Comparison of ENCODE assay signal across 26 cellular contexts in the genomic region with DNA sequence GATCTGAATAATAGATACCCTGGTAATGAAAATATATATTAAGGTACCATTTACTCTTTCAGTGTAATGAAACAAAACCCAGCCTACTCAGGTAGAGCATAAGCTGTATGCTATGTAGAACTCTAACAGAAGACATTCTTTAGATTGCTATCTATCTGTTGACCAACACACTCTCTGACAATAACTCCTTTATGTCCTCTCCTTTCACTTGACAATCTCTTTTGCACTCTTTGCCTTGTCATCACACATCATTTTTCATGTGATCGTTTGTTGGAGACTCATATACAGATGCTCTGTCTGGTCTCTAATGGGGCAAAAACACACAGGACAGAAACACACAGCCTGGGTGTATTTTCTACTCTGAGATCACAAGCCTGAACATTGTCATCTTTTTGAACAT. TPM values are rescaled to one million over a fixed set of nuclear protein-coding genes. Genes with fewer than 3 reads are reported as not detected.
DNase-seq lines count a peak whose midpoint lies in the region; FAIRE-seq and TF ChIP-seq lines count a peak whose summit lies in the region.
"Had no signal": no experiment of that assay in that cellular context is flagged by ENCODE, and none has a peak within 500 bp of the region (broad histone marks: within the 10 kb centered on the region; RNA-seq: fewer than 3 reads in every experiment).

No MANE protein-coding gene starts in this region.

- H3K79me2 ChIP-seq in mammary epithelial cell (ENCODE audit: insufficient read depth, low read length): no peaks in the 10 kb centered on the region

- H3K4me1 ChIP-seq in mammary epithelial cell (ENCODE audit: insufficient read depth, low read length) (no peaks in the 10 kb centered on the region), breast epithelium (no peaks in the 10 kb centered on the region), ascending aorta (no peaks in the 10 kb centered on the region)
- H3K4me1 ChIP-seq: A549 had no signal

- intact Hi-C loops in mammary epithelial cell (cut with micrococcal nuclease) (no loop called here), breast epithelium (cut with DNase I; ENCODE audit: low total_unique reads) (no loop called here), ascending aorta (cut with DNase I) (no loop called here)

- peak; percentile 59 for FAIRE-seq in HTR-8/SVneo (lab: Jason Lieb, UNC)
- FAIRE-seq: A549, GM12878, GM12892, GM18507, GM19239 had no signal

- CTCF ChIA-PET in mammary epithelial cell (lab: Charles Lee; ENCODE audit: low non-redundant PET): no interaction called here

- H3K36me3 ChIP-seq in mammary epithelial cell (ENCODE audit: insufficient read depth, low read length) (no peaks in the 10 kb centered on the region), breast epithelium (no peaks in the 10 kb centered on the region), ascending aorta (no peaks in the 10 kb centered on the region)
- H3K36me3 ChIP-seq: BLaER1 treated with 17β-estradiol and CSF1 and Interleukin-3, amounts not matched to agents 10 nM and 100 nM had no signal

- no peak overlapping the region for H3K27ac ChIP-seq in mammary epithelial cell (ENCODE audit: insufficient read depth, low read depth, low read length)
- H3K27ac ChIP-seq in breast epithelium: no peak overlapping the region
- no peak overlapping the region for H3K27ac ChIP-seq in ascending aorta
- H3K27ac ChIP-seq: 22Rv1; A549; BLaER1 treated with 17β-estradiol and CSF1 and Interleukin-3, amounts not matched to agents 10 nM and 100 nM; C4-2B had no signal

- H3K9me3 ChIP-seq in mammary epithelial cell (replicated peaks; ENCODE audit: insufficient read depth, low read length) (no peaks in the 10 kb centered on the region), breast epithelium (no peaks in the 10 kb centered on the region), ascending aorta (no peaks in the 10 kb centered on the region)
- H3K9me3 ChIP-seq: A549; BLaER1 treated with 17β-estradiol and CSF1 and Interleukin-3, amounts not matched to agents 10 nM and 100 nM had no signal

- H3K4me3 ChIP-seq in mammary epithelial cell (replicated peaks in 1 of 3; ENCODE audit: insufficient read depth in 1 of 3, low read depth in 2 of 3, low read length in 3 of 3): no peak overlapping the region
- H3K4me3 ChIP-seq in breast epithelium: no peak overlapping the region
- H3K4me3 ChIP-seq in ascending aorta: no peak overlapping the region
- H3K4me3 ChIP-seq: A549; BLaER1 treated with 17β-estradiol and CSF1 and Interleukin-3, amounts not matched to agents 10 nM and 100 nM; GM12878 had no signal

- WGBS in mammary epithelial cell (ENCODE audit: low coverage, missing lambda C conversion rate): 95% methylated on average over 1 of the region's 1 CpG

- no TSS peak for BruUV-seq in mammary epithelial cell (replicated peaks; lab: Mats Ljungman, UMichigan)

- H3K27me3 ChIP-seq in mammary epithelial cell (ENCODE audit: insufficient read depth, low read length): no peaks in the 10 kb centered on the region
- H3K27me3 ChIP-seq in breast epithelium: no peaks in the 10 kb centered on the region
- H3K27me3 ChIP-seq in ascending aorta: no peaks in the 10 kb centered on the region
- H3K27me3 ChIP-seq: BLaER1 treated with 17β-estradiol and CSF1 and Interleukin-3, amounts not matched to agents 10 nM and 100 nM had no signal

- no peaks in the 10 kb centered on the region for H4K20me1 ChIP-seq in mammary epithelial cell (ENCODE audit: insufficient read depth, low read length)
- H4K20me1 ChIP-seq: BLaER1 treated with 17β-estradiol and CSF1 and Interleukin-3, amounts not matched to agents 10 nM and 100 nM had no signal

- dilution Hi-C loops in mammary epithelial cell (cut with HindIII; ENCODE audit: low sequenced_read_pairs): no loop called here

- DNase-seq in mammary epithelial cell (peak; percentile 23), breast epithelium (ENCODE audit: low spot score in 2 of 2) (no peak), COLO829 (ENCODE audit: low spot score) (peak; percentile 80), HTR-8/SVneo (ENCODE audit: insufficient read length, low spot score) (no peak), foreskin melanocyte (peak; percentile 59), pons (ENCODE audit: low spot score) (no peak), ascending aorta (ENCODE audit: low spot score in 2 of 2) (no peak)
- DNase-seq: AML-193; CD4-positive, alpha-beta T cell; CD8-positive, alpha-beta T cell; COR-L47; DMS 273 treated with DMSO at 0.1 percent for 48 hours; DMS153; DMS53; DMS79; DND-41; EL; GDM1 had no signal

- TF ChIP-seq CTCF in mammary epithelial cell (conservative IDR thresholded peaks at IDR 0.05 in 1 of 2, IDR thresholded peaks at IDR 0.05 in 1 of 2; ENCODE audit: extremely low read depth in 1 of 2, insufficient read depth in 1 of 2, low read depth in 1 of 2, low read length in 2 of 2) (no peak), breast epithelium (IDR thresholded peaks at IDR 0.05) (no peak), ascending aorta (IDR thresholded peaks at IDR 0.05) (no peak)

- in situ Hi-C loops in mammary epithelial cell (cut with MboI; ENCODE audit: low sequenced_read_pairs in 2 of 2): no loop called here

- no peak overlapping the region for H3K9ac ChIP-seq in mammary epithelial cell (ENCODE audit: insufficient read depth, low read length)
- H3K9ac ChIP-seq: BLaER1 treated with 17β-estradiol and CSF1 and Interleukin-3, amounts not matched to agents 10 nM and 100 nM had no signal

- H3K4me2 ChIP-seq in mammary epithelial cell (ENCODE audit: insufficient read depth, low read depth, low read length): no peak overlapping the region
- H3K4me2 ChIP-seq: A549; BLaER1 treated with 17β-estradiol and CSF1 and Interleukin-3, amounts not matched to agents 10 nM and 100 nM had no signal

- no peak for TF ChIP-seq POLR2A in breast epithelium (IDR thresholded peaks at IDR 0.05)

- H2AFZ ChIP-seq in mammary epithelial cell (ENCODE audit: low read depth, low read length): no peak overlapping the region

RNA-seq across cellular contexts. Expression of gene SUCLG2, which starts 35.4 kb away (rescaled TPM):
- total RNA-seq in mammary epithelial cell: 10 to 100 TPM; 25.8 to 35.2 TPM
- 20.6 TPM for polyA plus RNA-seq in mammary epithelial cell
- polyA minus RNA-seq in mammary epithelial cell: 15.9 TPM
- total RNA-seq in breast epithelium: 10 to 100 TPM; 45.9 to 58.1 (median 52.8) TPM
- 33.6 TPM for total RNA-seq in ascending aorta

Comparison
In these comparisons a context has a peak if more than half of its experiments do, and no peak if none do; other contexts are left out.
1. DNase-seq: peak in mammary epithelial cell (single experiment), COLO829 (single experiment) and foreskin melanocyte (single experiment); none in breast epithelium (0 of 2), HTR-8/SVneo (single experiment), pons (single experiment) and ascending aorta (0 of 2).